Comparison of ENCODE assay signal across 22 cellular contexts in genomic region chr2:207353836-207354235, GRCh38.
"Had no signal": no experiment of that assay in that cellular context is flagged by ENCODE, and none has a peak within 500 bp of the region (broad histone marks: within the 10 kb centered on the region; RNA-seq: fewer than 3 reads in every experiment).

No MANE protein-coding gene starts in this region.

- H3K4me3 Mint-ChIP-seq: mesothelial cell of epicardium had no signal

- H3K4me2 ChIP-seq: hepatocyte had no signal

- H3K4me1 ChIP-seq: foreskin keratinocyte, left lung, lower lobe of right lung had no signal

- H3K27me3 Mint-ChIP-seq: naive B cell had no signal

- H3K9me3 ChIP-seq: esophagus muscularis mucosa, gastroesophageal sphincter, left lung, lower lobe of right lung, mucosa of descending colon had no signal

- H3K79me2 ChIP-seq: hepatocyte had no signal

- H3K27ac ChIP-seq: coronary artery, foreskin keratinocyte, heart left ventricle, hepatocyte, left lung, lower lobe of right lung had no signal

- DNase-seq: dermis blood vessel endothelial cell; dorsolateral prefrontal cortex; effector CD4-positive, alpha-beta T cell; effector memory CD4-positive, alpha-beta T cell; foreskin keratinocyte; heart left ventricle; left cardiac atrium; left lung; left ventricle myocardium superior; lower lobe of right lung; mesenchymal stem cell; mucosa of descending colon; naive B cell had no signal

- H3K36me3 Mint-ChIP-seq: mesothelial cell of epicardium, naive B cell had no signal

- H3K36me3 ChIP-seq: esophagus muscularis mucosa, gastroesophageal sphincter, heart left ventricle, left lung, lower lobe of right lung had no signal

- ATAC-seq: foreskin keratinocyte, gastroesophageal sphincter, heart left ventricle, left cardiac atrium, left lung, left ventricle myocardium superior, lower lobe of right lung, mucosa of descending colon had no signal

- H3K27ac Mint-ChIP-seq: mesothelial cell of epicardium had no signal

- H2AFZ ChIP-seq: hepatocyte had no signal

- H3K4me3 ChIP-seq: coronary artery, esophagus muscularis mucosa, gastroesophageal sphincter, heart left ventricle, hepatocyte, left lung, lower lobe of right lung, mucosa of descending colon had no signal

- H3K4me1 Mint-ChIP-seq: mesothelial cell of epicardium had no signal

- FAIRE-seq: colon, frontal cortex, islet of Langerhans, keratinocyte had no signal

- H3K27me3 ChIP-seq: dorsolateral prefrontal cortex, esophagus muscularis mucosa, foreskin keratinocyte, gastroesophageal sphincter, heart left ventricle, hepatocyte, left lung had no signal
